8 cellular contexts compared by ENCODE assay signal in genomic region chr9:128455849-128456612, GRCh38. TPM values are rescaled to one million over a fixed set of nuclear protein-coding genes. Genes with fewer than 3 reads are reported as not detected.
DNase-seq lines count a peak whose midpoint lies in the region; ATAC-seq and TF ChIP-seq lines count a peak whose summit lies in the region.

ODF2 (plus strand) TSS chr9:128456006; CDS start chr9:128456092, 86 bp downstream.

- H3K27me3 ChIP-seq in osteoblast (ENCODE audit: insufficient read depth, low read length) (no peaks in the 10 kb centered on the region), testis (no peaks in the 10 kb centered on the region)

- peak; percentile 94 for DNase-seq in NCI-H1105 treated with DMSO at 0.1 percent for 48 hours (lab: John Stamatoyannopoulos, UW)
- DNase-seq in SKM-1 treated with dmso at 0.1 percent for 144 hours (lab: John Stamatoyannopoulos, UW; ENCODE audit: unreplicated experiment), result peak; percentile 96
- DNase-seq in activated naive CD4-positive, alpha-beta T cell treated with anti-CD3 and anti-CD28 coated beads, Interleukin-2, amount 50 U/mL, for 72 hours (ENCODE audit: low spot score in 2 of 2), result peak; percentile 96 to 99
- peak; percentile 97 for DNase-seq in glomerular visceral epithelial cell (ENCODE audit: extremely low spot score)
- peak; percentile 99 for DNase-seq in osteoblast (ENCODE audit: insufficient read length, low spot score, missing footprints)
- DNase-seq in testis, result peak; percentile 98

- no peak for TF ChIP-seq CTCF in osteoblast (IDR thresholded peaks at IDR 0.05; ENCODE audit: extremely low read depth, low read depth, low read length)
- TF ChIP-seq CTCF in testis (IDR thresholded peaks at IDR 0.05), result no peak

- no peaks in the 10 kb centered on the region for H3K9me3 Mint-ChIP-seq in activated naive CD4-positive, alpha-beta T cell treated with anti-CD3 and anti-CD28 coated beads, Interleukin-2, amount 50 U/mL, for 72 hours

- WGBS in testis, 2 donors, result 0 to 1% methylated on average over 13 to 62 of the region's 82 CpGs

- peak within 1 kb of the TSS; percentile 95 for H3K4me2 ChIP-seq in osteoblast (ENCODE audit: insufficient read depth, low read length)

- peak; percentile 70 for TF ChIP-seq POLR2A in GM10847 (IDR thresholded peaks at IDR 0.05; ENCODE audit: extremely low read depth, insufficient read length)
- no peak for TF ChIP-seq POLR2A in testis (IDR thresholded peaks at IDR 0.05)

- H3K27ac ChIP-seq in osteoblast (ENCODE audit: low read depth, low read length) (peak within 1 kb of the TSS; percentile 74), testis (peak within 1 kb of the TSS; percentile 70 to 85)

- H4K20me1 ChIP-seq in osteoblast (ENCODE audit: insufficient read depth, low read length), result no peaks in the 10 kb centered on the region

- H3K9me3 ChIP-seq in osteoblast (ENCODE audit: low read depth, low read length) (no peaks in the 10 kb centered on the region), testis (no peaks in the 10 kb centered on the region)

- H2AFZ ChIP-seq in osteoblast (ENCODE audit: low read length), result peak within 1 kb of the TSS; percentile 100

- intact Hi-C loops in testis (cut with DNase I; ENCODE audit: low total_unique reads), result no loop called here

- H3K79me2 ChIP-seq in osteoblast (ENCODE audit: insufficient read depth, low read length), result peaks cover 15% of the 10 kb centered on the region

- H3K27ac Mint-ChIP-seq in activated naive CD4-positive, alpha-beta T cell treated with anti-CD3 and anti-CD28 coated beads, Interleukin-2, amount 50 U/mL, for 72 hours, result peak within 1 kb of the TSS; percentile 92 to 96

- H3K4me3 ChIP-seq in osteoblast (ENCODE audit: insufficient read depth, low read length), result peak within 1 kb of the TSS; percentile 90
- peak within 1 kb of the TSS; percentile 84 to 88 for H3K4me3 ChIP-seq in testis

- peak; percentile 90 for ATAC-seq in HG02642 (IDR thresholded peaks at IDR 0.05; ENCODE audit: poor library complexity, unreplicated experiment)
- ATAC-seq in activated naive CD4-positive, alpha-beta T cell treated with anti-CD3 and anti-CD28 coated beads, Interleukin-2, amount 50 U/mL, for 72 hours, result peak; percentile 90 to 93

- peaks cover 8 to 16% of the 10 kb centered on the region in 2 donors for H3K36me3 Mint-ChIP-seq in activated naive CD4-positive, alpha-beta T cell treated with anti-CD3 and anti-CD28 coated beads, Interleukin-2, amount 50 U/mL, for 72 hours

- H3K4me1 ChIP-seq in osteoblast (ENCODE audit: insufficient read depth, low read length), result peaks cover 6% of the 10 kb centered on the region
- peaks cover 7% of the 10 kb centered on the region for H3K4me1 ChIP-seq in testis

- H3K36me3 ChIP-seq in osteoblast (ENCODE audit: insufficient read depth, low read length) (peaks cover 18% of the 10 kb centered on the region), testis (ENCODE audit: low read depth, missing control alignments) (no peaks in the 10 kb centered on the region)

RNA-seq across cellular contexts. Expression of gene ODF2, which starts in this region (rescaled TPM):
- 10 to 100 TPM; 67.9 to 70.7 TPM for total RNA-seq in activated naive CD4-positive, alpha-beta T cell treated with anti-CD3 and anti-CD28 coated beads, Interleukin-2, amount 50 U/mL, for 72 hours
- total RNA-seq in osteoblast, result 25.9 and 26.4 TPM in 2 replicates
- 100 to 1,000 TPM; 189 to 421 TPM for total RNA-seq in testis
- 634 TPM for polyA plus RNA-seq in testis (ENCODE audit: insufficient read depth, low read depth, low replicate concordance)

Comparison
In these comparisons a context has a peak if more than half of its experiments do, and no peak if none do; other contexts are left out.
1. Peak in every context shown above with its lines: DNase-seq, ATAC-seq, H3K4me3 ChIP-seq and H3K27ac ChIP-seq.